In genomic region chrX:129931411-129932136, GRCh38 we compare ENCODE assay signal across 1 cellular context.
TF ChIP-seq lines count a peak whose summit lies in the region.

No MANE protein-coding gene starts in this region.

TF ChIP-seq in H1, 55 proteins besides CTCF, POLR2A, EP300 and RAD21:
- TF ChIP-seq SAP30 (IDR thresholded peaks at IDR 0.05; ENCODE audit: insufficient read depth, insufficient replicate concordance, low read length) (no peak), SIX5 (IDR thresholded peaks at IDR 0.05; ENCODE audit: low read depth, low read length) (no peak), ATF2 (IDR thresholded peaks at IDR 0.05; ENCODE audit: low read length) (no peak), JUND (IDR thresholded peaks at IDR 0.05; ENCODE audit: low read length) (0 out of 2 replicates have a peak, but pooled peaks have one; percentile 23), CBX8 (IDR thresholded peaks at IDR 0.05; ENCODE audit: borderline replicate concordance, low read depth, low read length) (no peak), SP1 (IDR thresholded peaks at IDR 0.05; ENCODE audit: low read depth, low read length) (0 out of 2 replicates have a peak, but pooled peaks have one; percentile 42), GTF2F1 (IDR thresholded peaks at IDR 0.05; ENCODE audit: borderline replicate concordance, low read depth, low read length) (no peak), TCF12 (IDR thresholded peaks at IDR 0.05; ENCODE audit: low read depth, low read length) (no peak), SIN3A (conservative IDR thresholded peaks at IDR 0.05 in 1 of 2, IDR thresholded peaks at IDR 0.05 in 1 of 2; ENCODE audit: low read depth in 1 of 2, low read length in 2 of 2) (no peak), KDM4A (IDR thresholded peaks at IDR 0.05; ENCODE audit: low read depth, low read length, severe bottlenecking) (peak; percentile 16), CBX5 (IDR thresholded peaks at IDR 0.05; ENCODE audit: low read depth, low read length) (no peak), HDAC2 (IDR thresholded peaks at IDR 0.05; ENCODE audit: borderline replicate concordance in 1 of 2, low read depth in 2 of 2, low read length in 2 of 2) (0 out of 4 replicates have a peak, but pooled peaks of 1 of the 2 experiments have one; percentile 13), CREB1 (IDR thresholded peaks at IDR 0.05) (no peak), CEBPB (IDR thresholded peaks at IDR 0.05; ENCODE audit: low read depth, low read length) (no peak), TAF1 (IDR thresholded peaks at IDR 0.05; ENCODE audit: low read depth, low read length) (no peak), BCL11A (IDR thresholded peaks at IDR 0.05; ENCODE audit: low read depth in 2 of 2, low read length in 2 of 2) (no peak)
- TF ChIP-seq, protein P1, sequence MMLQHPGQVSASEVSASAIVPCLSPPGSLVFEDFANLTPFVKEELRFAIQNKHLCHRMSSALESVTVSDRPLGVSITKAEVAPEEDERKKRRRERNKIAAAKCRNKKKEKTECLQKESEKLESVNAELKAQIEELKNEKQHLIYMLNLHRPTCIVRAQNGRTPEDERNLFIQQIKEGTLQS (IDR thresholded peaks at IDR 0.05; ENCODE audit: insufficient read depth, low read depth, low read length), result no peak
TF ChIP-seq in H1: peak in this region for 4.
